In the genomic region with DNA sequence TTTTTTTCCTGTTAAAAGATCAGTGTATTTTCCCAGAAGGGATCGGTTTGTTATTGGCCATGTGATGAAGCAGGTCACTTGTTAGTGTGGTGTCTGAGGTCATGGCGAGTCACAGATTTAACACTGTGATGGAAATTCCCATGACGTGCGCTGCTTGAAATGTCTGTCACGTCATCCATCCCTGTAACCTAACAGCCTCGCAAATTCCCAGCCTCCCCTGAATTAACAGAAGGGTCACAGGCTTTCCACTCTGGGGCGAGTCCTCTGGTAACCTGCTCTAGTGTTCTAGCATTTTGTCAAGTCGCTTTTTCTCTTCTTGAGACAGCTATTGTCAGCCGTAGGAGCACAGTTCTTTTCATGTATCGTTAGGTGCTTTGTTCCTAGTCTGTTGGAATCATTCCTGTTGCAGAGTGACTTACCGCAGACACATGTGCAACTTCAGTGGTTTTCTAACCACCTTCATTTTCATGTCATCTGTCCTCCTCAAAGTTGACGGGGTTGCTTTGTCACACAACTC, we compare ENCODE assay signal across 14 cellular contexts.
DNase-seq lines count a peak whose midpoint lies in the region; ATAC-seq and TF ChIP-seq lines count a peak whose summit lies in the region.
"Had no signal": no experiment of that assay in that cellular context is flagged by ENCODE, and none has a peak within 500 bp of the region (broad histone marks: within the 10 kb centered on the region; RNA-seq: fewer than 3 reads in every experiment).

No MANE protein-coding gene starts in this region.

- POLR2A ChIA-PET in CD8-positive, alpha-beta T cell (lab: Charles Lee): no interaction called here

- no peaks in the 10 kb centered on the region for H3K4me1 ChIP-seq in CD8-positive, alpha-beta T cell (ENCODE audit: insufficient read depth, low read length)
- H3K4me1 ChIP-seq in body of pancreas: no peaks in the 10 kb centered on the region
- H3K4me1 ChIP-seq: Peyer's patch, suprapubic skin had no signal

- CTCF ChIA-PET in CD8-positive, alpha-beta T cell (lab: Charles Lee): no interaction called here

- no peak overlapping the region for H3K4me3 ChIP-seq in CD8-positive, alpha-beta T cell (ENCODE audit: low read depth, low read length)
- no peak overlapping the region for H3K4me3 ChIP-seq in body of pancreas
- H3K4me3 ChIP-seq: Peyer's patch, suprapubic skin had no signal

- no peak for TF ChIP-seq CTCF in CD8-positive, alpha-beta T cell (IDR thresholded peaks at IDR 0.05)
- TF ChIP-seq CTCF in neural crest cell (conservative IDR thresholded peaks at IDR 0.05) (no peak), body of pancreas (IDR thresholded peaks at IDR 0.05) (no peak)

- peaks cover 65% of the 10 kb centered on the region for H3K36me3 Mint-ChIP-seq in CD8-positive, alpha-beta T cell
- peaks cover 79% of the 10 kb centered on the region for H3K36me3 Mint-ChIP-seq in neural crest cell (ENCODE audit: low read depth)

- no peak for TF ChIP-seq POLR2A in body of pancreas (IDR thresholded peaks at IDR 0.05)

- H3K27ac Mint-ChIP-seq in CD8-positive, alpha-beta T cell: peak overlapping the region; percentile 62
- H3K27ac Mint-ChIP-seq in neural crest cell (ENCODE audit: unreplicated experiment): no peak overlapping the region

- intact Hi-C loops in CD8-positive, alpha-beta T cell (cut with DNase I, micrococcal nuclease): no loop called here
- intact Hi-C loops in body of pancreas (cut with DNase I): no loop called here

- no peaks in the 10 kb centered on the region for H3K36me3 ChIP-seq in CD8-positive, alpha-beta T cell (ENCODE audit: insufficient read depth, low read length)
- H3K36me3 ChIP-seq in body of pancreas (replicated peaks in 1 of 2; ENCODE audit: insufficient read depth in 1 of 2, low read depth in 2 of 2): no peaks in the 10 kb centered on the region

- peaks cover 11% of the 10 kb centered on the region for H3K9me3 Mint-ChIP-seq in CD8-positive, alpha-beta T cell
- H3K9me3 Mint-ChIP-seq in neural crest cell: peaks cover 37% of the 10 kb centered on the region

- no peak for DNase-seq in CD8-positive, alpha-beta T cell
- DNase-seq in RKO (ENCODE audit: low spot score) (peak; percentile 81), amniotic epithelial cell (ENCODE audit: low read depth) (peak; percentile 38), neural crest cell (ENCODE audit: low read depth, low spot score) (no peak), body of pancreas (no peak), NCI-H69 (lab: John Stamatoyannopoulos, UW) (no peak), anterior cingulate cortex (lab: John Stamatoyannopoulos, UW) (no peak)
- DNase-seq: activated CD4-positive, CD25-positive, alpha-beta regulatory T cell treated with anti-CD3 and anti-CD28 coated beads, Interleukin-2, amount 50 U/mL, for 72 hours; CD8-positive, alpha-beta memory T cell; midbrain; NCI-H2081 treated with DMSO at 0.1 percent for 48 hours; Peyer's patch had no signal

- 89 to 91% methylated on average over 12 of the region's 12 CpGs for WGBS in body of pancreas, 2 donors

- no peak overlapping the region for H3K4me3 Mint-ChIP-seq in CD8-positive, alpha-beta T cell
- H3K4me3 Mint-ChIP-seq in neural crest cell: peak overlapping the region; percentile 19
- H3K4me3 Mint-ChIP-seq: CD8-positive, alpha-beta memory T cell had no signal

- peaks cover 16% of the 10 kb centered on the region for H3K4me1 Mint-ChIP-seq in CD8-positive, alpha-beta T cell (ENCODE audit: low read depth)
- H3K4me1 Mint-ChIP-seq in neural crest cell: no peaks in the 10 kb centered on the region

- no peaks in the 10 kb centered on the region for H3K9me3 ChIP-seq in CD8-positive, alpha-beta T cell (ENCODE audit: low read length)
- no peaks in the 10 kb centered on the region for H3K9me3 ChIP-seq in body of pancreas
- H3K9me3 ChIP-seq: Peyer's patch had no signal

- H3K27ac ChIP-seq in CD8-positive, alpha-beta T cell (ENCODE audit: low read depth, low read length): no peak overlapping the region
- H3K27ac ChIP-seq in body of pancreas: no peak overlapping the region
- H3K27ac ChIP-seq: Peyer's patch, suprapubic skin had no signal

- no peaks in the 10 kb centered on the region for H3K27me3 Mint-ChIP-seq in CD8-positive, alpha-beta T cell (ENCODE audit: low read depth)
- H3K27me3 Mint-ChIP-seq in neural crest cell (ENCODE audit: low read depth): no peaks in the 10 kb centered on the region
- H3K27me3 Mint-ChIP-seq: CD8-positive, alpha-beta memory T cell had no signal

- H3K27me3 ChIP-seq in CD8-positive, alpha-beta T cell (ENCODE audit: insufficient read depth, low read length): no peaks in the 10 kb centered on the region
- H3K27me3 ChIP-seq in body of pancreas: no peaks in the 10 kb centered on the region
- H3K27me3 ChIP-seq: Peyer's patch, suprapubic skin had no signal

- peak; percentile 46 for ATAC-seq in CD8-positive, alpha-beta T cell
- ATAC-seq in GM18861 (IDR thresholded peaks at IDR 0.05; ENCODE audit: unreplicated experiment) (no peak), body of pancreas (no peak)

Comparison
In these comparisons a context has a peak if more than half of its experiments do, and no peak if none do; other contexts are left out.
1. DNase-seq: peak in RKO (single experiment) and amniotic epithelial cell (single experiment); none in CD8-positive, alpha-beta T cell (0 of 7), neural crest cell (single experiment), body of pancreas (0 of 4), NCI-H69 (single experiment) and anterior cingulate cortex (0 of 58).